Comparison of ENCODE assay signal across 8 cellular contexts in the genomic region with DNA sequence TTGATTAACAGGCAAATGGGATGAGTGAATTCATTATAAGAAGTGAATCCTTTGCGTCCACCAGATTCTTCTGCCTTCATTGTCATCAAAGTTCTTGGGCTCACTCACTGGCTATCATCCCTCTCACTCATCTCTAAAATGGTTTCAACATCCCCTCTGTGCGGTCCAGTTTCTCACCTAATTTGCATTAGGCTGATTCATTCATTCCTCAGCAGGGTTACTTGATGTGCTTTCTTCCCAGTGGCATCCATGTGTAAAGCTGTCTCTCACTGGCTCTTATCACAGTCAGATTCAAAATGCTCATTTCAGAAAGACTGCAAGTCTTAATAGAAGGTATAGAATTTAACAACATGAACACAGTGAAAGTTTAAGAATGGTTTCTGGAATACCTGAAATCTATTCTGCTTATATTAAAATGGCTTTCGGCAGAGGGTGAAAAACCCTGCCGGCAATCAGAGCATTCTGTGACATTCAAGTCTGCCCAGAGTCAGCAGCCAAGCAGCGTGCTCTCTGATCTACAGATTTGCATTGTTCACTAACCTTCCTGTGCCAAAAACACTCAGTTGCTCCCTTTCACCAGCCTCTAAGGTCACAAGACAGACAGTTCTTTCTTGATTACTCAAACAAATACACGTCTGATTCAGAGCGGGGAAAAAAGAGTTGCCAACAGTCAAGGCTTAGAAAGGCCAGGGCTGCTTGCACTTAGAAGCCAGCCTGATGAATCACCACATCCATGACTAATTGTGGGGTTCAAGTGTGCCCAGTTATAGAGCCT.
A peak's percentile ranks its signal among the peaks of the same experiment; 100 is the strongest.
DNase-seq lines count a peak whose midpoint lies in the region; ATAC-seq and TF ChIP-seq lines count a peak whose summit lies in the region.

No MANE protein-coding gene starts in this region.

- H3K4me3 ChIP-seq in lung (no peak overlapping the region), stomach smooth muscle (ENCODE audit: low read length in 2 of 2) (peak overlapping the region; percentile 9 to 36)

- BruUV-seq in MCF 10A (replicated peaks; lab: Mats Ljungman, UMichigan) = TSS peak; percentile 80

- H3K4me1 ChIP-seq in lung (ENCODE audit: control insufficient read depth in 2 of 2, insufficient read depth in 2 of 2, low read length in 2 of 2) (peaks cover 3 to 10% of the 10 kb centered on the region in 2 donors), stomach smooth muscle (ENCODE audit: control insufficient read depth, insufficient read depth, low read length) (peaks cover 16% of the 10 kb centered on the region)

- ATAC-seq in GM21528 (IDR thresholded peaks at IDR 0.05; ENCODE audit: low FRiP score, unreplicated experiment) = peak; percentile 94
- peak; percentile 92 for ATAC-seq in lung (ENCODE audit: insufficient read depth, low FRiP score)

- peaks cover 17% of the 10 kb centered on the region for H3K4me1 Mint-ChIP-seq in MCF 10A (ENCODE audit: insufficient read depth, unreplicated experiment)
- peaks cover 17% of the 10 kb centered on the region for H3K4me1 Mint-ChIP-seq in nephron progenitor cell

- H3K27me3 Mint-ChIP-seq in MCF 10A (ENCODE audit: insufficient read depth, unreplicated experiment) (no peaks in the 10 kb centered on the region), nephron progenitor cell (ENCODE audit: low read depth, poor library complexity) (peaks cover 25% of the 10 kb centered on the region)

- POLR2A ChIA-PET in GM10248 (lab: Yijun Ruan, JAX) = no interaction called here
- POLR2A ChIA-PET in MCF 10A (lab: Yijun Ruan, JAX) = interaction anchor here (0.6 to 3.5 kb wide), 13 partner anchors 22 to 209 kb away, joined by 3 to 47 read pairs (median 5); no protein-coding TSS in a partner anchor

- peak overlapping the region; percentile 30 to 32 for H3K9ac ChIP-seq in stomach smooth muscle (ENCODE audit: low read length in 2 of 2)

- H3K36me3 Mint-ChIP-seq in MCF 10A (ENCODE audit: insufficient read depth, unreplicated experiment) (peaks cover 7% of the 10 kb centered on the region), nephron progenitor cell (ENCODE audit: low read depth) (peaks cover 5% of the 10 kb centered on the region)

- TF ChIP-seq CTCF in GM10248 (IDR thresholded peaks at IDR 0.05; ENCODE audit: control extremely low read depth, extremely low read depth, low read depth, missing control alignments) (no peak), MCF 10A (IDR thresholded peaks at IDR 0.05; ENCODE audit: unreplicated experiment) (no peak), lung (IDR thresholded peaks at IDR 0.05; ENCODE audit: control extremely low read depth, extremely low read depth) (no peak), nephron progenitor cell (IDR thresholded peaks at IDR 0.05) (no peak)

- H3K27ac ChIP-seq in lung (ENCODE audit: low read depth in 1 of 2, low read length in 1 of 2) (peak overlapping the region; percentile 71 to 89), stomach smooth muscle (ENCODE audit: low read length) (peak overlapping the region; percentile 72)

- DNase-seq in GM10248 (ENCODE audit: extremely low spot score) = peak; percentile 35
- peak; percentile 95 for DNase-seq in HS-5 (ENCODE audit: low read depth)
- DNase-seq in MCF 10A (ENCODE audit: unreplicated experiment) = peak; percentile 99
- DNase-seq in lung (ENCODE audit: low spot score) = peak; percentile 71
- DNase-seq in nephron progenitor cell = no peak
- no peak for DNase-seq in NCI-H526 (lab: John Stamatoyannopoulos, UW)

- H3K27ac Mint-ChIP-seq in MCF 10A (ENCODE audit: low read depth, unreplicated experiment) (peak overlapping the region; percentile 88), nephron progenitor cell (no peak overlapping the region)

- WGBS in lung, 2 donors = 38 to 65% methylated on average over 7 of the region's 7 CpGs

- H3K36me3 ChIP-seq in lung (ENCODE audit: control insufficient read depth in 2 of 2, insufficient read depth in 2 of 2, low read length in 2 of 2) (no peaks in the 10 kb centered on the region), stomach smooth muscle (ENCODE audit: control insufficient read depth in 2 of 2, insufficient read depth in 2 of 2, low read length in 2 of 2) (no peaks in the 10 kb centered on the region)

- H3K9me3 ChIP-seq in lung (ENCODE audit: control insufficient read depth in 2 of 2, insufficient read depth in 1 of 2, low read length in 1 of 2) = no peaks in the 10 kb centered on the region
- H3K9me3 ChIP-seq in stomach smooth muscle (ENCODE audit: control insufficient read depth in 2 of 2, low read length in 2 of 2) = peaks cover 0 to 4% of the 10 kb centered on the region in 2 donors

- H3K27me3 ChIP-seq in lung (ENCODE audit: control insufficient read depth, insufficient read depth) (no peaks in the 10 kb centered on the region), stomach smooth muscle (ENCODE audit: control insufficient read depth in 1 of 2, insufficient read depth in 2 of 2, low read length in 2 of 2) (no peaks in the 10 kb centered on the region)

- intact Hi-C loops in MCF 10A (cut with micrococcal nuclease) = loop anchor here (1.0 to 10.0 kb wide), 7 partner anchors 38 to 209 kb away; no protein-coding TSS in a partner anchor

- CTCF ChIA-PET in GM10248 (lab: Yijun Ruan, JAX) (no interaction called here), MCF 10A (lab: Yijun Ruan, JAX) (interaction anchor here (0.7 kb wide), 1 partner anchor 185 kb away, joined by 3 read pairs; no protein-coding TSS in a partner anchor)

- H3K4me3 Mint-ChIP-seq in MCF 10A (ENCODE audit: unreplicated experiment) (peak overlapping the region; percentile 42), nephron progenitor cell (no peak overlapping the region)

- no peaks in the 10 kb centered on the region for H3K9me3 Mint-ChIP-seq in MCF 10A (ENCODE audit: unreplicated experiment)
- peaks cover 16% of the 10 kb centered on the region for H3K9me3 Mint-ChIP-seq in nephron progenitor cell

Comparison
In these comparisons a context has a peak if more than half of its experiments do, and no peak if none do; other contexts are left out.
1. DNase-seq: peak in GM10248 (single experiment), HS-5 (single experiment), MCF 10A (single experiment) and lung (single experiment); none in nephron progenitor cell (single experiment) and NCI-H526 (0 of 2).